Comparison of ENCODE assay signal across 24 cellular contexts in the genomic region with DNA sequence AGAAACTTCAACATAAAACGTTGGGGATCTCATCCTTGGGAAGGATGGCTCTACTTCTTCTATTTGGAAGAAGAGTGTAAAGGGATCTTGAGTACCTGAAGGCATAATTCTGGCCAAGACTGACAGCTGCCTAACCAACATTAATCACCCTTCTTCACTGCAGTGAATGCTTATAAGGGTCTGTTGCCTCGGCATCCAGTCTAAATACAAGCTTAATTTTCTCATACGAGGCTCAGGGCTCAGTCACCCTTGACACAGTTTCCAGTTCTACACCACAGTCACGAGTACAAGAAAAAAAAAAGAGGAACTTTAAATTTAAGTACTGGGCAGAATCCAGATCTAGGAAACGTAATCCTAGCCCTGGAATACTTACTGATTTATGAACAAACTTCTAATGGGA. TPM values are rescaled to one million over a fixed set of nuclear protein-coding genes. Genes with fewer than 3 reads are reported as not detected.
DNase-seq lines count a peak whose midpoint lies in the region; ATAC-seq, FAIRE-seq and TF ChIP-seq lines count a peak whose summit lies in the region.
"Had no signal": no experiment of that assay in that cellular context is flagged by ENCODE, and none has a peak within 500 bp of the region (broad histone marks: within the 10 kb centered on the region; RNA-seq: fewer than 3 reads in every experiment).

No MANE protein-coding gene starts in this region.

- no peaks in the 10 kb centered on the region for H4K20me1 ChIP-seq in OCI-LY3 (ENCODE audit: insufficient read depth, low read length)

- H3K79me2 ChIP-seq in OCI-LY3 (ENCODE audit: low read length): no peaks in the 10 kb centered on the region

- intact Hi-C loops in heart right ventricle (cut with DNase I): loop anchor here in 2 of 10 donors (10.0 kb wide), 2 partner anchors 99 to 119 kb away; no protein-coding TSS in a partner anchor
- intact Hi-C loops in left cardiac atrium (cut with DNase I): no loop called here
- intact Hi-C loops in esophagus squamous epithelium (cut with DNase I): no loop called here
- intact Hi-C loops in spleen (cut with DNase I; ENCODE audit: low total_unique reads): no loop called here
- intact Hi-C loops in kidney (cut with DNase I): no loop called here

- no peaks in the 10 kb centered on the region for H3K9me3 Mint-ChIP-seq in HFFc6

- TF ChIP-seq POLR2A in esophagus squamous epithelium (IDR thresholded peaks at IDR 0.05) (no peak), spleen (IDR thresholded peaks at IDR 0.05) (no peak)

- H3K27ac ChIP-seq in heart right ventricle (peak overlapping the region in 7 of 10 donors; percentile 12 to 86 (median 32)), OCI-LY3 (ENCODE audit: low read length) (no peak overlapping the region), esophagus squamous epithelium (peak overlapping the region in 3 of 4 donors; percentile 3 to 57 (median 37)), spleen (peak overlapping the region; percentile 8 to 73 (median 56)), kidney (ENCODE audit: low read depth in 2 of 2, low read length in 2 of 2) (no peak overlapping the region)
- H3K27ac ChIP-seq: esophagus muscularis mucosa, SJCRH30, thyroid gland had no signal

- H3K4me3 ChIP-seq in heart right ventricle: no peak overlapping the region
- no peak overlapping the region for H3K4me3 ChIP-seq in OCI-LY3 (ENCODE audit: low read length)
- H3K4me3 ChIP-seq in esophagus squamous epithelium: no peak overlapping the region
- no peak overlapping the region for H3K4me3 ChIP-seq in spleen
- H3K4me3 ChIP-seq in kidney (ENCODE audit: low read length in 2 of 2): no peak overlapping the region
- H3K4me3 ChIP-seq: esophagus muscularis mucosa, SJCRH30, thyroid gland had no signal

- 24 to 38% methylated on average over 5 of the region's 5 CpGs for WGBS in heart right ventricle, 2 donors
- 32 to 33% methylated on average over 5 of the region's 5 CpGs for WGBS in esophagus squamous epithelium, 2 donors
- 10 to 27% (median 14%) methylated on average over 5 of the region's 5 CpGs for WGBS in spleen, 5 donors

- H3K4me3 Mint-ChIP-seq in HFFc6: no peak overlapping the region
- H3K4me3 Mint-ChIP-seq: activated CD4-positive, alpha-beta T cell treated with anti-CD3 and anti-CD28 coated beads, Interleukin-2, amount 10 ng/mL, durations not matched to agents 24 days and 14 days; central memory CD8-positive, alpha-beta T cell; nephron had no signal

- H3K36me3 ChIP-seq in heart right ventricle (no peaks in the 10 kb centered on the region), OCI-LY3 (replicated peaks; ENCODE audit: low read depth, low read length) (no peaks in the 10 kb centered on the region), esophagus squamous epithelium (no peaks in the 10 kb centered on the region), spleen (no peaks in the 10 kb centered on the region), kidney (ENCODE audit: control insufficient read depth in 1 of 2, insufficient read depth in 2 of 2, low read length in 2 of 2) (no peaks in the 10 kb centered on the region)
- H3K36me3 ChIP-seq: esophagus muscularis mucosa, SJCRH30, thyroid gland had no signal

- TF ChIP-seq CTCF in heart right ventricle (IDR thresholded peaks at IDR 0.05) (no peak), OCI-LY3 (IDR thresholded peaks at IDR 0.05; ENCODE audit: low read depth, low read length) (no peak), esophagus squamous epithelium (IDR thresholded peaks at IDR 0.05) (no peak), spleen (IDR thresholded peaks at IDR 0.05 in 8 of 11, conservative IDR thresholded peaks at IDR 0.05 in 3 of 11) (no peak), HFFc6 (IDR thresholded peaks at IDR 0.05) (no peak), kidney (IDR thresholded peaks at IDR 0.05; ENCODE audit: borderline replicate concordance, extremely low read depth, insufficient read depth) (no peak)

- H3K27me3 ChIP-seq in heart right ventricle: no peaks in the 10 kb centered on the region
- no peaks in the 10 kb centered on the region for H3K27me3 ChIP-seq in OCI-LY3 (ENCODE audit: low read depth, low read length)
- H3K27me3 ChIP-seq in esophagus squamous epithelium: no peaks in the 10 kb centered on the region
- H3K27me3 ChIP-seq in spleen (replicated peaks in 1 of 7): no peaks in the 10 kb centered on the region
- H3K27me3 ChIP-seq: esophagus muscularis mucosa, SJCRH30, thyroid gland had no signal

- peaks cover 73% of the 10 kb centered on the region for H3K4me1 Mint-ChIP-seq in HFFc6 (ENCODE audit: low read depth)
- H3K4me1 Mint-ChIP-seq: activated CD4-positive, alpha-beta T cell treated with anti-CD3 and anti-CD28 coated beads, Interleukin-2, amount 10 ng/mL, durations not matched to agents 24 days and 14 days; central memory CD8-positive, alpha-beta T cell had no signal

- H3K9me3 ChIP-seq in heart right ventricle: no peaks in the 10 kb centered on the region
- peaks cover 3% of the 10 kb centered on the region; the same call in 1 of the 2 replicates for H3K9me3 ChIP-seq in OCI-LY3 (ENCODE audit: insufficient read depth, low read length)
- H3K9me3 ChIP-seq in esophagus squamous epithelium: no peaks in the 10 kb centered on the region
- peaks cover 0 to 37% (median 0%) of the 10 kb centered on the region in 8 donors for H3K9me3 ChIP-seq in spleen
- H3K9me3 ChIP-seq in kidney (ENCODE audit: control insufficient read depth in 1 of 2, low read length in 2 of 2): no peaks in the 10 kb centered on the region
- H3K9me3 ChIP-seq: esophagus muscularis mucosa, SJCRH30, thyroid gland had no signal

- H3K4me1 ChIP-seq in heart right ventricle: peaks cover 14 to 90% (median 36%) of the 10 kb centered on the region in 9 donors
- peaks cover 8% of the 10 kb centered on the region for H3K4me1 ChIP-seq in OCI-LY3 (ENCODE audit: low read length)
- H3K4me1 ChIP-seq in esophagus squamous epithelium: peaks cover under 1 to 12% (median 4%) of the 10 kb centered on the region in 3 donors
- peaks cover 2 to 74% (median 23%) of the 10 kb centered on the region in 6 donors for H3K4me1 ChIP-seq in spleen
- H3K4me1 ChIP-seq in kidney (ENCODE audit: control insufficient read depth in 1 of 2, insufficient read depth in 1 of 2, low read depth in 1 of 2, low read length in 2 of 2): peaks cover 0 to 4% of the 10 kb centered on the region in 2 donors
- H3K4me1 ChIP-seq: SJCRH30 had no signal

- peak overlapping the region; percentile 10; the same call in 1 of the 2 replicates for H3K4me2 ChIP-seq in OCI-LY3 (ENCODE audit: low read length)

- no peak overlapping the region for H2AFZ ChIP-seq in OCI-LY3 (ENCODE audit: low read depth, low read length)

- no peak for FAIRE-seq in kidney (lab: Jason Lieb, UNC)

- H3K9ac ChIP-seq in OCI-LY3 (ENCODE audit: low read length) (no peak overlapping the region), kidney (ENCODE audit: low read length in 2 of 2) (no peak overlapping the region)

- no peak overlapping the region for H3K27ac Mint-ChIP-seq in HFFc6
- H3K27ac Mint-ChIP-seq: activated CD4-positive, alpha-beta T cell treated with anti-CD3 and anti-CD28 coated beads, Interleukin-2, amount 10 ng/mL, durations not matched to agents 24 days and 14 days; nephron; progenitor cell of endocrine pancreas had no signal

- no peaks in the 10 kb centered on the region for H3K36me3 Mint-ChIP-seq in HFFc6 (ENCODE audit: low read depth)

- DNase-seq in heart right ventricle (no peak), left cardiac atrium (no peak), esophagus squamous epithelium (lab: John Stamatoyannopoulos, UW) (no peak), spleen (no peak), HFFc6 (no peak), kidney (no peak)
- DNase-seq: activated CD4-positive, alpha-beta T cell treated with anti-CD3 and anti-CD28 coated beads, Interleukin-2, amount 10 ng/mL, durations not matched to agents 24 days and 14 days; activated CD8-positive, alpha-beta memory T cell treated with anti-CD3 and anti-CD28 coated beads, Interleukin-2, amount 50 U/mL, for 4 hours; effector CD4-positive, alpha-beta T cell; mesenchymal stem cell; MM.1S; NCI-H2081; NCI-H510A; SJCRH30; thyroid gland had no signal

- no peaks in the 10 kb centered on the region for H3K27me3 Mint-ChIP-seq in HFFc6 (ENCODE audit: insufficient read depth)
- H3K27me3 Mint-ChIP-seq: activated CD4-positive, alpha-beta T cell treated with anti-CD3 and anti-CD28 coated beads, Interleukin-2, amount 10 ng/mL, durations not matched to agents 24 days and 14 days; progenitor cell of endocrine pancreas had no signal

- ATAC-seq in heart right ventricle: no peak
- no peak for ATAC-seq in left cardiac atrium
- ATAC-seq in HG02571 (IDR thresholded peaks at IDR 0.05; ENCODE audit: unreplicated experiment): no peak

RNA-seq across cellular contexts. Expression of a gene that starts 9.0 kb away (rescaled TPM):
- total RNA-seq in heart right ventricle: 10 to 100 TPM in 1 of 10 donors, 1 to 10 TPM in 9; 1.3 to 16.5 (median 3.3) TPM
- 1 to 10 TPM in 1 of 2 donors, under 1 TPM in 1; 0.73 to 2.0 TPM for polyA plus RNA-seq in heart right ventricle
- 10 to 100 TPM; 11.0 TPM for total RNA-seq in left cardiac atrium
- total RNA-seq in esophagus squamous epithelium: 1 to 10 TPM in 3 of 4 donors, under 1 TPM in 1; 0.61 to 8.9 (median 3.6) TPM
- 10 to 100 TPM in 5 of 7 donors, 1 to 10 TPM in 2; 3.4 to 19.7 (median 13.5) TPM for total RNA-seq in spleen
- 1 to 10 TPM; 3.9 to 5.4 (median 3.9) TPM for polyA plus RNA-seq in spleen
- total RNA-seq in HFFc6 (2021; fragmentation: NEBNext Ultra II Directional; extraction: Animal tissue kit (Norgen Biotek cat#: 25700)): not detected
- total RNA-seq in kidney: 8.5 TPM
- 1.1 TPM for polyA plus RNA-seq in kidney (ENCODE audit: insufficient read depth, low read depth, low replicate concordance)
- total RNA-seq: A172; activated CD4-positive, alpha-beta T cell treated with anti-CD3 and anti-CD28 coated beads, Interleukin-2, amount 10 ng/mL, durations not matched to agents 24 days and 14 days; glomerular endothelial cell; progenitor cell of endocrine pancreas; SJCRH30 had no signal
- polyA plus RNA-seq: BJ had no signal

RNA-seq across cellular contexts. Expression of a gene that starts 43.0 kb away (rescaled TPM):
- total RNA-seq in heart right ventricle (1 to 10 TPM in 4 of 10 donors, under 1 TPM in 6; 0.17 to 5.8 (median 0.54) TPM), left cardiac atrium (1 to 10 TPM; 1.1 to 2.4 TPM), esophagus squamous epithelium (1 to 10 TPM in 1 of 4 donors, under 1 TPM in 1, not detected in 2; 0.79 to 2.2 TPM), spleen (10 to 100 TPM; 18.6 to 88.0 (median 37.1) TPM), kidney (2.3 TPM)
- polyA plus RNA-seq in heart right ventricle (under 1 TPM in 1 of 2 donors, not detected in 1; 0.67 TPM), spleen (1 to 10 TPM; 1.5 to 3.8 (median 2.0) TPM), kidney (ENCODE audit: insufficient read depth, low read depth, low replicate concordance) (not detected)
- total RNA-seq in HFFc6 (2021; fragmentation: NEBNext Ultra II Directional; extraction: Animal tissue kit (Norgen Biotek cat#: 25700)): not detected
- total RNA-seq: A172; activated CD4-positive, alpha-beta T cell treated with anti-CD3 and anti-CD28 coated beads, Interleukin-2, amount 10 ng/mL, durations not matched to agents 24 days and 14 days; glomerular endothelial cell; progenitor cell of endocrine pancreas; SJCRH30 had no signal
- polyA plus RNA-seq: BJ had no signal

RNA-seq across cellular contexts. Expression of a gene that starts 52.3 kb away (rescaled TPM):
- total RNA-seq in heart right ventricle: 10 to 100 TPM in 2 of 10 donors, 1 to 10 TPM in 8; 1.5 to 16.9 (median 4.0) TPM
- 1 to 10 TPM in 1 of 2 donors, under 1 TPM in 1; 0.95 to 4.4 TPM for polyA plus RNA-seq in heart right ventricle
- total RNA-seq in left cardiac atrium: 10 to 100 TPM; 12.9 to 14.5 TPM
- 1 to 10 TPM in 3 of 4 donors, not detected in 1; 1.7 to 6.2 (median 4.4) TPM for total RNA-seq in esophagus squamous epithelium
- total RNA-seq in spleen: 100 to 1,000 TPM; 103 to 344 (median 144) TPM
- 10 to 100 TPM in 2 of 3 donors, 1 to 10 TPM in 1; 7.2 to 24.1 (median 12.2) TPM for polyA plus RNA-seq in spleen
- total RNA-seq in HFFc6 (2021; fragmentation: NEBNext Ultra II Directional; extraction: Animal tissue kit (Norgen Biotek cat#: 25700)): under 1 TPM in 5 of 6 experiments, not detected in 1; 0.26 to 0.53 (median 0.34) TPM
- total RNA-seq in kidney: 16.6 TPM
- polyA plus RNA-seq in kidney (ENCODE audit: insufficient read depth, low read depth, low replicate concordance): 2.2 TPM
- total RNA-seq: A172; activated CD4-positive, alpha-beta T cell treated with anti-CD3 and anti-CD28 coated beads, Interleukin-2, amount 10 ng/mL, durations not matched to agents 24 days and 14 days; glomerular endothelial cell; progenitor cell of endocrine pancreas; SJCRH30 had no signal
- polyA plus RNA-seq: BJ had no signal

Comparison
In these comparisons a context has a peak if more than half of its experiments do, and no peak if none do; other contexts are left out.
1. H3K27ac ChIP-seq: peak in heart right ventricle (7 of 10), esophagus squamous epithelium (3 of 4) and spleen (8 of 8); none in OCI-LY3 (single experiment) and kidney (0 of 2).